In the genomic region with DNA sequence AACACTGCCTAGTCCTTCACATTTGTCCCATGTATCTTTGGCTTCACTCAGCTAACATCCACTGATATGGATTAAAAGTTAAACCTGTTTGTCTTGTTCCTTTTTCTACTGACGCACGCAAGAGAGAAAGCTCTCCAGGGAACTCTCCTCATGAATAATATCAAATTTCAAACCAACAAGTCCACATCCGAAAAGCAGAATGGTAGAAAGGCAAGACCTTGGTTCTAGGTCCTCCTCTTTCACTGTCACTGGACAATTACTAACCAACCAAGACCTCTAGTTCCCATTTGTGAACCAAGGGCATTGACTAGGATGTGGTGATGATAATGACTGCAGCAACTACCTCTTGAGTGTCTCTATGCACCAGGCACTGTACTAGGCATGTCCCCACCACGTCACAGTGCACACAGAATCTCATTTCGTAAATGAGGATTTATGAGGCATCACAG, we compare ENCODE assay signal across 1 cellular context.
TF ChIP-seq lines count a peak whose summit lies in the region.

No MANE protein-coding gene starts in this region.

TF ChIP-seq in HepG2, 621 proteins besides CTCF, POLR2A, EP300 and RAD21 (continued from another document):
- TF ChIP-seq, protein P1, sequence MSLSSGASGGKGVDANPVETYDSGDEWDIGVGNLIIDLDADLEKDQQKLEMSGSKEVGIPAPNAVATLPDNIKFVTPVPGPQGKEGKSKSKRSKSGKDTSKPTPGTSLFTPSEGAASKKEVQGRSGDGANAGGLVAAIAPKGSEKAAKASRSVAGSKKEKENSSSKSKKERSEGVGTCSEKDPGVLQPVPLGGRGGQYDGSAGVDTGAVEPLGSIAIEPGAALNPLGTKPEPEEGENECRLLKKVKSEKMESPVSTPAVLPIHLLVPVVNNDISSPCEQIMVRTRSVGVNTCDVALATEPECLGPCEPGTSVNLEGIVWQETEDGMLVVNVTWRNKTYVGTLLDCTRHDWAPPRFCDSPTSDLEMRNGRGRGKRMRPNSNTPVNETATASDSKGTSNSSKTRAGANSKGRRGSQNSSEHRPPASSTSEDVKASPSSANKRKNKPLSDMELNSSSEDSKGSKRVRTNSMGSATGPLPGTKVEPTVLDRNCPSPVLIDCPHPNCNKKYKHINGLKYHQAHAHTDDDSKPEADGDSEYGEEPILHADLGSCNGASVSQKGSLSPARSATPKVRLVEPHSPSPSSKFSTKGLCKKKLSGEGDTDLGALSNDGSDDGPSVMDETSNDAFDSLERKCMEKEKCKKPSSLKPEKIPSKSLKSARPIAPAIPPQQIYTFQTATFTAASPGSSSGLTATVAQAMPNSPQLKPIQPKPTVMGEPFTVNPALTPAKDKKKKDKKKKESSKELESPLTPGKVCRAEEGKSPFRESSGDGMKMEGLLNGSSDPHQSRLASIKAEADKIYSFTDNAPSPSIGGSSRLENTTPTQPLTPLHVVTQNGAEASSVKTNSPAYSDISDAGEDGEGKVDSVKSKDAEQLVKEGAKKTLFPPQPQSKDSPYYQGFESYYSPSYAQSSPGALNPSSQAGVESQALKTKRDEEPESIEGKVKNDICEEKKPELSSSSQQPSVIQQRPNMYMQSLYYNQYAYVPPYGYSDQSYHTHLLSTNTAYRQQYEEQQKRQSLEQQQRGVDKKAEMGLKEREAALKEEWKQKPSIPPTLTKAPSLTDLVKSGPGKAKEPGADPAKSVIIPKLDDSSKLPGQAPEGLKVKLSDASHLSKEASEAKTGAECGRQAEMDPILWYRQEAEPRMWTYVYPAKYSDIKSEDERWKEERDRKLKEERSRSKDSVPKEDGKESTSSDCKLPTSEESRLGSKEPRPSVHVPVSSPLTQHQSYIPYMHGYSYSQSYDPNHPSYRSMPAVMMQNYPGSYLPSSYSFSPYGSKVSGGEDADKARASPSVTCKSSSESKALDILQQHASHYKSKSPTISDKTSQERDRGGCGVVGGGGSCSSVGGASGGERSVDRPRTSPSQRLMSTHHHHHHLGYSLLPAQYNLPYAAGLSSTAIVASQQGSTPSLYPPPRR (CRISPR knock-in tag; IDR thresholded peaks at IDR 0.05; ENCODE audit: borderline replicate concordance), result no peak
- TF ChIP-seq SRSF1 (optimal IDR thresholded peaks at IDR 0.05; ENCODE audit: low read depth, low read length), result no peak
- TF ChIP-seq ZMYM3 (CRISPR knock-in tag; IDR thresholded peaks at IDR 0.05), result peak; percentile 57
